Comparison of ENCODE assay signal across 1 cellular context in the genomic region with DNA sequence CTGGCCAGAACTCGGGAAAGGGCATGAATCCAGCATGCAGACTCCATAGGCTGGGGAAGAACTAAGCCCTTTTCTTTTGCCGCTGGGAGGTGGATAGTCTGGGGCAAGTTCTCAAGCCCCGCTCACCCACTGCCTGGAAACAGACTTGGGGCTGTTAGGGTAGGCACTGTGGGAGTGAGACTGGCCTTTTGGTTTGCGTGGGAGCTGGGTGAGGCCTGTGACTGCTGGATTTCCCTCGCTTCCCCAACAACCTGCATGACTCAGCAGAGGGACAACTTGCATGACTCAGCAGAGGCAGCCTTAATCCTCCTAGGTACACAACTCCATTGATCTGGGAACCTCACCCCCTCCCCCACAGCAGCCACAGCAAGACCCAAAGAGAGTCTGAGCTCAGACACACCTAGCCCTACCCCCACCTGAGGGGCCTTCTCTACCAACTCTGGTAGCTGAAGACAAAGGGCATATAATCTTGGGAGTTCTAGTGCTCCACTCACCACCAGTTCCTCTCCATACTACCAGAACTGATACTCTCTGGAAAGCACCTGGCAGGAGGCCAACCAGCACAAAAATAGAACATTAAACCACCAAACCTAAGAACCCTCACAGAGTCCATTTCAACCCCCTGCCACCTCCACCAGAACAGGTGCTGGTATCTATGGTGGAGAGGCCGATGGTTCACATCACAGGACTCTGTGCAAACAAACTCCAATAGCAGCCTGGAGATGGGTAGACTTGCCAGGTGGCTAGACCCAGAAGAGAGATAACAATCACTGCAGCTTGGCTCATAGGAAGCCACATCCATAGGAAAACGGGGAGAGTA.
TF ChIP-seq lines count a peak whose summit lies in the region.

No MANE protein-coding gene starts in this region.

TF ChIP-seq in GM23338, 12 proteins besides CTCF, POLR2A, EP300 and RAD21 (continued from another document):
- TF ChIP-seq NANOG (IDR thresholded peaks at IDR 0.05; ENCODE audit: borderline replicate concordance) (no peak), EZH2phosphoT487 (IDR thresholded peaks at IDR 0.05; ENCODE audit: unreplicated experiment) (no peak), POLR2AphosphoS5 (IDR thresholded peaks at IDR 0.05; ENCODE audit: low read depth) (no peak), ZNF114 (CRISPR knock-in tag; IDR thresholded peaks at IDR 0.05) (no peak), EZH2 (IDR thresholded peaks at IDR 0.05; ENCODE audit: low read depth, unreplicated experiment) (no peak), STAT1 (IDR thresholded peaks at IDR 0.05; ENCODE audit: unreplicated experiment) (no peak), CREB1 (CRISPR knock-in tag; IDR thresholded peaks at IDR 0.05; ENCODE audit: low read depth) (no peak)
- TF ChIP-seq, protein P1, sequence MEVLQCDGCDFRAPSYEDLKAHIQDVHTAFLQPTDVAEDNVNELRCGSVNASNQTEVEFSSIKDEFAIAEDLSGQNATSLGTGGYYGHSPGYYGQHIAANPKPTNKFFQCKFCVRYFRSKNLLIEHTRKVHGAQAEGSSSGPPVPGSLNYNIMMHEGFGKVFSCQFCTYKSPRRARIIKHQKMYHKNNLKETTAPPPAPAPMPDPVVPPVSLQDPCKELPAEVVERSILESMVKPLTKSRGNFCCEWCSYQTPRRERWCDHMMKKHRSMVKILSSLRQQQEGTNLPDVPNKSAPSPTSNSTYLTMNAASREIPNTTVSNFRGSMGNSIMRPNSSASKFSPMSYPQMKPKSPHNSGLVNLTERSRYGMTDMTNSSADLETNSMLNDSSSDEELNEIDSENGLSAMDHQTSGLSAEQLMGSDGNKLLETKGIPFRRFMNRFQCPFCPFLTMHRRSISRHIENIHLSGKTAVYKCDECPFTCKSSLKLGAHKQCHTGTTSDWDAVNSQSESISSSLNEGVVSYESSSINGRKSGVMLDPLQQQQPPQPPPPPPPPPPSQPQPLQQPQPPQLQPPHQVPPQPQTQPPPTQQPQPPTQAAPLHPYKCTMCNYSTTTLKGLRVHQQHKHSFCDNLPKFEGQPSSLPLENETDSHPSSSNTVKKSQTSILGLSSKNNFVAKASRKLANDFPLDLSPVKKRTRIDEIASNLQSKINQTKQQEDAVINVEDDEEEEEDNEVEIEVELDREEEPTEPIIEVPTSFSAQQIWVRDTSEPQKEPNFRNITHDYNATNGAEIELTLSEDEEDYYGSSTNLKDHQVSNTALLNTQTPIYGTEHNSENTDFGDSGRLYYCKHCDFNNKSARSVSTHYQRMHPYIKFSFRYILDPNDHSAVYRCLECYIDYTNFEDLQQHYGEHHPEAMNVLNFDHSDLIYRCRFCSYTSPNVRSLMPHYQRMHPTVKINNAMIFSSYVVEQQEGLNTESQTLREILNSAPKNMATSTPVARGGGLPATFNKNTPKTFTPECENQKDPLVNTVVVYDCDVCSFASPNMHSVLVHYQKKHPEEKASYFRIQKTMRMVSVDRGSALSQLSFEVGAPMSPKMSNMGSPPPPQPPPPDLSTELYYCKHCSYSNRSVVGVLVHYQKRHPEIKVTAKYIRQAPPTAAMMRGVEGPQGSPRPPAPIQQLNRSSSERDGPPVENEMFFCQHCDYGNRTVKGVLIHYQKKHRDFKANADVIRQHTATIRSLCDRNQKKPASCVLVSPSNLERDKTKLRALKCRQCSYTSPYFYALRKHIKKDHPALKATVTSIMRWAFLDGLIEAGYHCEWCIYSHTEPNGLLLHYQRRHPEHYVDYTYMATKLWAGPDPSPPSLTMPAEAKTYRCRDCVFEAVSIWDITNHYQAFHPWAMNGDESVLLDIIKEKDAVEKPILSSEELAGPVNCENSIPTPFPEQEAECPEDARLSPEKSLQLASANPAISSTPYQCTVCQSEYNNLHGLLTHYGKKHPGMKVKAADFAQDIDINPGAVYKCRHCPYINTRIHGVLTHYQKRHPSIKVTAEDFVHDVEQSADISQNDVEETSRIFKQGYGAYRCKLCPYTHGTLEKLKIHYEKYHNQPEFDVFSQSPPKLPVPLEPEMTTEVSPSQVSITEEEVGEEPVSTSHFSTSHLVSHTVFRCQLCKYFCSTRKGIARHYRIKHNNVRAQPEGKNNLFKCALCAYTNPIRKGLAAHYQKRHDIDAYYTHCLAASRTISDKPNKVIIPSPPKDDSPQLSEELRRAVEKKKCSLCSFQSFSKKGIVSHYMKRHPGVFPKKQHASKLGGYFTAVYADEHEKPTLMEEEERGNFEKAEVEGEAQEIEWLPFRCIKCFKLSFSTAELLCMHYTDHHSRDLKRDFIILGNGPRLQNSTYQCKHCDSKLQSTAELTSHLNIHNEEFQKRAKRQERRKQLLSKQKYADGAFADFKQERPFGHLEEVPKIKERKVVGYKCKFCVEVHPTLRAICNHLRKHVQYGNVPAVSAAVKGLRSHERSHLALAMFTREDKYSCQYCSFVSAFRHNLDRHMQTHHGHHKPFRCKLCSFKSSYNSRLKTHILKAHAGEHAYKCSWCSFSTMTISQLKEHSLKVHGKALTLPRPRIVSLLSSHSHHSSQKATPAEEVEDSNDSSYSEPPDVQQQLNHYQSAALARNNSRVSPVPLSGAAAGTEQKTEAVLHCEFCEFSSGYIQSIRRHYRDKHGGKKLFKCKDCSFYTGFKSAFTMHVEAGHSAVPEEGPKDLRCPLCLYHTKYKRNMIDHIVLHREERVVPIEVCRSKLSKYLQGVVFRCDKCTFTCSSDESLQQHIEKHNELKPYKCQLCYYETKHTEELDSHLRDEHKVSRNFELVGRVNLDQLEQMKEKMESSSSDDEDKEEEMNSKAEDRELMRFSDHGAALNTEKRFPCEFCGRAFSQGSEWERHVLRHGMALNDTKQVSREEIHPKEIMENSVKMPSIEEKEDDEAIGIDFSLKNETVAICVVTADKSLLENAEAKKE (CRISPR knock-in tag; IDR thresholded peaks at IDR 0.05) = no peak
TF ChIP-seq in GM23338: peak in this region for 0.
